Comparison of ENCODE assay signal across 8 cellular contexts in the genomic region with DNA sequence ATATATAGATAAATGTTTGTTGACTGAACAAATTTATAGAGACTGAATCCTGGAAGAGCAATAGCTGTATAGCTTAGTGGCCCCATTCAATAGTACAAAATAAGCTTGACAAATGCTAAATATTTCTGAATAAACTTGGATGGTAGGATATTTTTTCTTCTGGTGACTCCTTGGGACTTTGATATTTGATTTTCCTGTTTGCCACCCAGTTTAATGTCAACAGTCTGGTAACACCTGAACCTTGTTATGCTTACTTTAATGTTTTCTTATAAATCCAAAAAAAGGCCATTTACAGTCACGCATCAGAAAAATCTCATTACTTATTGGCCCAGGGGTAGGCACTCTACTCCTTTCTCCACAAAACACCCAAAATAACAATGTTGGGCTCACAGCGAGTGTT. TPM values are rescaled to one million over a fixed set of nuclear protein-coding genes. Genes with fewer than 3 reads are reported as not detected.
"Had no signal": no experiment of that assay in that cellular context is flagged by ENCODE, and none has a peak within 500 bp of the region (broad histone marks: within the 10 kb centered on the region; RNA-seq: fewer than 3 reads in every experiment).

No MANE protein-coding gene starts in this region.

- H3K27ac ChIP-seq: HL-60 had no signal

- H3K27ac Mint-ChIP-seq: IgD-negative memory B cell had no signal

- FAIRE-seq: HTR-8/SVneo, K562 had no signal

- H3K4me3 Mint-ChIP-seq: IgD-negative memory B cell had no signal

- DNase-seq: IMR-90, KBM-7 had no signal

- ATAC-seq: K562 had no signal

- H3K4me3 ChIP-seq: K562 had no signal

- H3K36me3 Mint-ChIP-seq: IgD-negative memory B cell had no signal

RNA-seq across cellular contexts. Expression of a gene that starts 30.8 kb away (rescaled TPM):
- total RNA-seq: HT-29, HT1080, IMR-90 had no signal
- polyA plus RNA-seq: IMR-90 had no signal
